1 cellular context compared by ENCODE assay signal in genomic region chr22:50628543-50629134, GRCh38.
TF ChIP-seq lines count a peak whose summit lies in the region.

No MANE protein-coding gene starts in this region.

TF ChIP-seq in HepG2, 621 proteins besides CTCF, POLR2A, EP300 and RAD21 (continued from another document and continues in another):
- TF ChIP-seq SP5 (CRISPR knock-in tag; IDR thresholded peaks at IDR 0.05; ENCODE audit: borderline replicate concordance, low read depth): no peak
- no peak for TF ChIP-seq ZNF260 (CRISPR knock-in tag; IDR thresholded peaks at IDR 0.05; ENCODE audit: borderline replicate concordance, low read depth)
- TF ChIP-seq CEBPG (CRISPR knock-in tag; IDR thresholded peaks at IDR 0.05): no peak
- no peak for TF ChIP-seq ZBTB42 (CRISPR knock-in tag; IDR thresholded peaks at IDR 0.05)
- TF ChIP-seq THAP11 (CRISPR knock-in tag; IDR thresholded peaks at IDR 0.05): no peak
- TF ChIP-seq, protein P1, sequence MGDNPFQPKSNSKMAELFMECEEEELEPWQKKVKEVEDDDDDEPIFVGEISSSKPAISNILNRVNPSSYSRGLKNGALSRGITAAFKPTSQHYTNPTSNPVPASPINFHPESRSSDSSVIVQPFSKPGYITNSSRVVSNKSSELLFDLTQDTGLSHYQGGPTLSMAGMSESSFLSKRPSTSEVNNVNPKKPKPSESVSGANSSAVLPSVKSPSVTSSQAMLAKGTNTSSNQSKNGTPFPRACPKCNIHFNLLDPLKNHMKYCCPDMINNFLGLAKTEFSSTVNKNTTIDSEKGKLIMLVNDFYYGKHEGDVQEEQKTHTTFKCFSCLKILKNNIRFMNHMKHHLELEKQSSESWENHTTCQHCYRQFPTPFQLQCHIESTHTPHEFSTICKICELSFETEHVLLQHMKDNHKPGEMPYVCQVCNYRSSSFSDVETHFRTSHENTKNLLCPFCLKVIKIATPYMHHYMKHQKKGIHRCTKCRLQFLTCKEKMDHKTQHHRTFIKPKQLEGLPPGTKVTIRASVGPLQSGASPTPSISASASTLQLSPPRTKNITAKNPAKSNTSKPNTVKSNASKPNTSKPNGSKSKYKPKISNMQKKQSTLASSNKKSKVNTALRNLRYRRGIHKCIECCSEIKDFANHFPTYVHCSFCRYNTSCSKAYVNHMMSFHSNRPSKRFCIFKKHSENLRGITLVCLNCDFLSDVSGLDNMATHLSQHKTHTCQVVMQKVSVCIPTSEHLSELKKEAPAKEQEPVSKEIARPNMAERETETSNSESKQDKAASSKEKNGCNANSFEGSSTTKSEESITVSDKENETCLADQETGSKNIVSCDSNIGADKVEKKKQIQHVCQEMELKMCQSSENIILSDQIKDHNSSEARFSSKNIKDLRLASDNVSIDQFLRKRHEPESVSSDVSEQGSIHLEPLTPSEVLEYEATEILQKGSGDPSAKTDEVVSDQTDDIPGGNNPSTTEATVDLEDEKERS (CRISPR knock-in tag; IDR thresholded peaks at IDR 0.05): no peak
- TF ChIP-seq ZNF660 (CRISPR knock-in tag; IDR thresholded peaks at IDR 0.05; ENCODE audit: borderline replicate concordance, low read depth): no peak
- TF ChIP-seq, protein P2, sequence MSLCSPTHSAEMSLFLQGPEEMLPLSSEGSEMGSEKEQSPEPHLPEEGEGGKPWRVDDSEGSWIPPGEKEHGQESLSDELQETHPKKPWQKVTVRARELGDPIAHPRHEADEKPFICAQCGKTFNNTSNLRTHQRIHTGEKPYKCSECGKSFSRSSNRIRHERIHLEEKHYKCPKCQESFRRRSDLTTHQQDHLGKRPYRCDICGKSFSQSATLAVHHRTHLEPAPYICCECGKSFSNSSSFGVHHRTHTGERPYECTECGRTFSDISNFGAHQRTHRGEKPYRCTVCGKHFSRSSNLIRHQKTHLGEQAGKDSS (CRISPR knock-in tag; IDR thresholded peaks at IDR 0.05; ENCODE audit: borderline replicate concordance, low read depth): no peak
- TF ChIP-seq, protein P3, sequence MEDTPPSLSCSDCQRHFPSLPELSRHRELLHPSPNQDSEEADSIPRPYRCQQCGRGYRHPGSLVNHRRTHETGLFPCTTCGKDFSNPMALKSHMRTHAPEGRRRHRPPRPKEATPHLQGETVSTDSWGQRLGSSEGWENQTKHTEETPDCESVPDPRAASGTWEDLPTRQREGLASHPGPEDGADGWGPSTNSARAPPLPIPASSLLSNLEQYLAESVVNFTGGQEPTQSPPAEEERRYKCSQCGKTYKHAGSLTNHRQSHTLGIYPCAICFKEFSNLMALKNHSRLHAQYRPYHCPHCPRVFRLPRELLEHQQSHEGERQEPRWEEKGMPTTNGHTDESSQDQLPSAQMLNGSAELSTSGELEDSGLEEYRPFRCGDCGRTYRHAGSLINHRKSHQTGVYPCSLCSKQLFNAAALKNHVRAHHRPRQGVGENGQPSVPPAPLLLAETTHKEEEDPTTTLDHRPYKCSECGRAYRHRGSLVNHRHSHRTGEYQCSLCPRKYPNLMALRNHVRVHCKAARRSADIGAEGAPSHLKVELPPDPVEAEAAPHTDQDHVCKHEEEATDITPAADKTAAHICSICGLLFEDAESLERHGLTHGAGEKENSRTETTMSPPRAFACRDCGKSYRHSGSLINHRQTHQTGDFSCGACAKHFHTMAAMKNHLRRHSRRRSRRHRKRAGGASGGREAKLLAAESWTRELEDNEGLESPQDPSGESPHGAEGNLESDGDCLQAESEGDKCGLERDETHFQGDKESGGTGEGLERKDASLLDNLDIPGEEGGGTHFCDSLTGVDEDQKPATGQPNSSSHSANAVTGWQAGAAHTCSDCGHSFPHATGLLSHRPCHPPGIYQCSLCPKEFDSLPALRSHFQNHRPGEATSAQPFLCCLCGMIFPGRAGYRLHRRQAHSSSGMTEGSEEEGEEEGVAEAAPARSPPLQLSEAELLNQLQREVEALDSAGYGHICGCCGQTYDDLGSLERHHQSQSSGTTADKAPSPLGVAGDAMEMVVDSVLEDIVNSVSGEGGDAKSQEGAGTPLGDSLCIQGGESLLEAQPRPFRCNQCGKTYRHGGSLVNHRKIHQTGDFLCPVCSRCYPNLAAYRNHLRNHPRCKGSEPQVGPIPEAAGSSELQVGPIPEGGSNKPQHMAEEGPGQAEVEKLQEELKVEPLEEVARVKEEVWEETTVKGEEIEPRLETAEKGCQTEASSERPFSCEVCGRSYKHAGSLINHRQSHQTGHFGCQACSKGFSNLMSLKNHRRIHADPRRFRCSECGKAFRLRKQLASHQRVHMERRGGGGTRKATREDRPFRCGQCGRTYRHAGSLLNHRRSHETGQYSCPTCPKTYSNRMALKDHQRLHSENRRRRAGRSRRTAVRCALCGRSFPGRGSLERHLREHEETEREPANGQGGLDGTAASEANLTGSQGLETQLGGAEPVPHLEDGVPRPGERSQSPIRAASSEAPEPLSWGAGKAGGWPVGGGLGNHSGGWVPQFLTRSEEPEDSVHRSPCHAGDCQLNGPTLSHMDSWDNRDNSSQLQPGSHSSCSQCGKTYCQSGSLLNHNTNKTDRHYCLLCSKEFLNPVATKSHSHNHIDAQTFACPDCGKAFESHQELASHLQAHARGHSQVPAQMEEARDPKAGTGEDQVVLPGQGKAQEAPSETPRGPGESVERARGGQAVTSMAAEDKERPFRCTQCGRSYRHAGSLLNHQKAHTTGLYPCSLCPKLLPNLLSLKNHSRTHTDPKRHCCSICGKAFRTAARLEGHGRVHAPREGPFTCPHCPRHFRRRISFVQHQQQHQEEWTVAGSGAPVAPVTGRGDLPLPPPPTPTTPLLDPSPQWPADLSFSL (CRISPR knock-in tag; IDR thresholded peaks at IDR 0.05): peak; percentile 96
- no peak for TF ChIP-seq ATF2 (CRISPR knock-in tag; IDR thresholded peaks at IDR 0.05)
- no peak for TF ChIP-seq TBL1XR1 (IDR thresholded peaks at IDR 0.05; ENCODE audit: borderline replicate concordance, low read length, partially characterized antibody)
- TF ChIP-seq, protein P4, sequence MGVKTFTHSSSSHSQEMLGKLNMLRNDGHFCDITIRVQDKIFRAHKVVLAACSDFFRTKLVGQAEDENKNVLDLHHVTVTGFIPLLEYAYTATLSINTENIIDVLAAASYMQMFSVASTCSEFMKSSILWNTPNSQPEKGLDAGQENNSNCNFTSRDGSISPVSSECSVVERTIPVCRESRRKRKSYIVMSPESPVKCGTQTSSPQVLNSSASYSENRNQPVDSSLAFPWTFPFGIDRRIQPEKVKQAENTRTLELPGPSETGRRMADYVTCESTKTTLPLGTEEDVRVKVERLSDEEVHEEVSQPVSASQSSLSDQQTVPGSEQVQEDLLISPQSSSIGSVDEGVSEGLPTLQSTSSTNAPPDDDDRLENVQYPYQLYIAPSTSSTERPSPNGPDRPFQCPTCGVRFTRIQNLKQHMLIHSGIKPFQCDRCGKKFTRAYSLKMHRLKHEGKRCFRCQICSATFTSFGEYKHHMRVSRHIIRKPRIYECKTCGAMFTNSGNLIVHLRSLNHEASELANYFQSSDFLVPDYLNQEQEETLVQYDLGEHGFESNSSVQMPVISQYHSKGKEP (CRISPR knock-in tag; IDR thresholded peaks at IDR 0.05): no peak
- no peak for TF ChIP-seq GRHL1 (CRISPR knock-in tag; conservative IDR thresholded peaks at IDR 0.05)
- TF ChIP-seq, protein P5, sequence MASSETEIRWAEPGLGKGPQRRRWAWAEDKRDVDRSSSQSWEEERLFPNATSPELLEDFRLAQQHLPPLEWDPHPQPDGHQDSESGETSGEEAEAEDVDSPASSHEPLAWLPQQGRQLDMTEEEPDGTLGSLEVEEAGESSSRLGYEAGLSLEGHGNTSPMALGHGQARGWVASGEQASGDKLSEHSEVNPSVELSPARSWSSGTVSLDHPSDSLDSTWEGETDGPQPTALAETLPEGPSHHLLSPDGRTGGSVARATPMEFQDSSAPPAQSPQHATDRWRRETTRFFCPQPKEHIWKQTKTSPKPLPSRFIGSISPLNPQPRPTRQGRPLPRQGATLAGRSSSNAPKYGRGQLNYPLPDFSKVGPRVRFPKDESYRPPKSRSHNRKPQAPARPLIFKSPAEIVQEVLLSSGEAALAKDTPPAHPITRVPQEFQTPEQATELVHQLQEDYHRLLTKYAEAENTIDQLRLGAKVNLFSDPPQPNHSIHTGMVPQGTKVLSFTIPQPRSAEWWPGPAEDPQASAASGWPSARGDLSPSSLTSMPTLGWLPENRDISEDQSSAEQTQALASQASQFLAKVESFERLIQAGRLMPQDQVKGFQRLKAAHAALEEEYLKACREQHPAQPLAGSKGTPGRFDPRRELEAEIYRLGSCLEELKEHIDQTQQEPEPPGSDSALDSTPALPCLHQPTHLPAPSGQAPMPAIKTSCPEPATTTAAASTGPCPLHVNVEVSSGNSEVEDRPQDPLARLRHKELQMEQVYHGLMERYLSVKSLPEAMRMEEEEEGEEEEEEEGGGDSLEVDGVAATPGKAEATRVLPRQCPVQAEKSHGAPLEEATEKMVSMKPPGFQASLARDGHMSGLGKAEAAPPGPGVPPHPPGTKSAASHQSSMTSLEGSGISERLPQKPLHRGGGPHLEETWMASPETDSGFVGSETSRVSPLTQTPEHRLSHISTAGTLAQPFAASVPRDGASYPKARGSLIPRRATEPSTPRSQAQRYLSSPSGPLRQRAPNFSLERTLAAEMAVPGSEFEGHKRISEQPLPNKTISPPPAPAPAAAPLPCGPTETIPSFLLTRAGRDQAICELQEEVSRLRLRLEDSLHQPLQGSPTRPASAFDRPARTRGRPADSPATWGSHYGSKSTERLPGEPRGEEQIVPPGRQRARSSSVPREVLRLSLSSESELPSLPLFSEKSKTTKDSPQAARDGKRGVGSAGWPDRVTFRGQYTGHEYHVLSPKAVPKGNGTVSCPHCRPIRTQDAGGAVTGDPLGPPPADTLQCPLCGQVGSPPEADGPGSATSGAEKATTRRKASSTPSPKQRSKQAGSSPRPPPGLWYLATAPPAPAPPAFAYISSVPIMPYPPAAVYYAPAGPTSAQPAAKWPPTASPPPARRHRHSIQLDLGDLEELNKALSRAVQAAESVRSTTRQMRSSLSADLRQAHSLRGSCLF (CRISPR knock-in tag; IDR thresholded peaks at IDR 0.05; ENCODE audit: borderline replicate concordance): no peak
- TF ChIP-seq ZBTB39 (CRISPR knock-in tag; IDR thresholded peaks at IDR 0.05): no peak
- no peak for TF ChIP-seq SMYD3 (CRISPR knock-in tag; IDR thresholded peaks at IDR 0.05)
- no peak for TF ChIP-seq XRCC5 (optimal IDR thresholded peaks at IDR 0.05; ENCODE audit: low read length)
- TF ChIP-seq TOPORS (CRISPR knock-in tag; IDR thresholded peaks at IDR 0.05): no peak
- no peak for TF ChIP-seq ARNT2 (CRISPR knock-in tag; IDR thresholded peaks at IDR 0.05; ENCODE audit: low read depth)
- no peak for TF ChIP-seq ZSCAN5A (CRISPR knock-in tag; IDR thresholded peaks at IDR 0.05; ENCODE audit: borderline replicate concordance)
- TF ChIP-seq, protein P6, sequence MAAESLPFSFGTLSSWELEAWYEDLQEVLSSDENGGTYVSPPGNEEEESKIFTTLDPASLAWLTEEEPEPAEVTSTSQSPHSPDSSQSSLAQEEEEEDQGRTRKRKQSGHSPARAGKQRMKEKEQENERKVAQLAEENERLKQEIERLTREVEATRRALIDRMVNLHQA (CRISPR knock-in tag; IDR thresholded peaks at IDR 0.05): no peak
